Comparison of ENCODE assay signal across 9 cellular contexts in genomic region chr6:166286831-166287271, GRCh38. TPM values are rescaled to one million over a fixed set of nuclear protein-coding genes. Genes with fewer than 3 reads are reported as not detected.
A peak's percentile ranks its signal among the peaks of the same experiment; 100 is the strongest.
DNase-seq lines count a peak whose midpoint lies in the region; ATAC-seq and TF ChIP-seq lines count a peak whose summit lies in the region.
"Had no signal": no experiment of that assay in that cellular context is flagged by ENCODE, and none has a peak within 500 bp of the region (broad histone marks: within the 10 kb centered on the region; RNA-seq: fewer than 3 reads in every experiment).

No MANE protein-coding gene starts in this region.

- H3K27me3 Mint-ChIP-seq in activated CD4-positive, alpha-beta memory T cell treated with anti-CD3 and anti-CD28 coated beads for 36 hours: peaks cover 6% of the 10 kb centered on the region

- no peak overlapping the region for H3K27ac Mint-ChIP-seq in activated CD4-positive, alpha-beta memory T cell treated with anti-CD3 and anti-CD28 coated beads for 36 hours

- peak; percentile 94 for ATAC-seq in GM18508 (IDR thresholded peaks at IDR 0.05; ENCODE audit: insufficient read depth, unreplicated experiment)
- ATAC-seq in GM21576 (IDR thresholded peaks at IDR 0.05; ENCODE audit: unreplicated experiment): peak; percentile 96
- peak; percentile 95 for ATAC-seq in HG03575 (IDR thresholded peaks at IDR 0.05; ENCODE audit: extremely low read depth, insufficient number of reproducible peaks, low FRiP score, unreplicated experiment)

- no peaks in the 10 kb centered on the region for H3K4me1 Mint-ChIP-seq in activated CD4-positive, alpha-beta memory T cell treated with anti-CD3 and anti-CD28 coated beads for 36 hours (ENCODE audit: low read depth)

- POLR2A ChIA-PET in A673 (lab: Charles Lee; ENCODE audit: low non-redundant PET): no interaction called here
- POLR2A ChIA-PET in activated CD4-positive, alpha-beta memory T cell treated with anti-CD3 and anti-CD28 coated beads for 36 hours (lab: Charles Lee): no interaction called here

- H3K36me3 ChIP-seq in iPS-20b (ENCODE audit: insufficient read depth, low read depth, low read length) (no peaks in the 10 kb centered on the region), A673 (ENCODE audit: insufficient read depth, low read length, poor library complexity, severe bottlenecking) (no peaks in the 10 kb centered on the region)

- H3K27ac ChIP-seq in iPS-20b (ENCODE audit: low read length): peak overlapping the region; percentile 77
- H3K27ac ChIP-seq in A673 (ENCODE audit: low read depth, low read length, poor library complexity, severe bottlenecking): no peak overlapping the region

- peaks cover 29% of the 10 kb centered on the region for H3K27me3 ChIP-seq in iPS-20b (ENCODE audit: insufficient read depth, low read length)
- peaks cover 3% of the 10 kb centered on the region for H3K27me3 ChIP-seq in A673 (replicated peaks; ENCODE audit: insufficient read depth, low read depth, low read length, poor library complexity)

- CTCF ChIA-PET in A673 (lab: Charles Lee): no interaction called here
- CTCF ChIA-PET in activated CD4-positive, alpha-beta memory T cell treated with anti-CD3 and anti-CD28 coated beads for 36 hours (lab: Charles Lee): interaction anchor here (1.0 to 1.5 kb wide), 3 partner anchors 11 to 113 kb away, joined by 3 to 5 read pairs (median 4); no protein-coding TSS in a partner anchor

- H3K9ac ChIP-seq in iPS-20b (ENCODE audit: low read depth, low read length): no peak overlapping the region

- DNase-seq in NCI-H1092 (lab: John Stamatoyannopoulos, UW) (no peak), A172 (ENCODE audit: low spot score) (no peak), A673 (ENCODE audit: low spot score) (no peak)
- DNase-seq in activated CD4-positive, alpha-beta memory T cell treated with anti-CD3 and anti-CD28 coated beads for 36 hours: no peak
- DNase-seq: stimulated activated CD4-positive, alpha-beta T cell treated with anti-CD3 and anti-CD28 coated beads, Interleukin-4, amount 100 ng/mL, for 24 hours had no signal

- H3K9me3 ChIP-seq in iPS-20b (ENCODE audit: insufficient read depth, low read depth, low read length) (no peaks in the 10 kb centered on the region), A673 (ENCODE audit: low read depth, low read length, poor library complexity, severe bottlenecking) (no peaks in the 10 kb centered on the region)

- intact Hi-C loops in A673 (cut with micrococcal nuclease; ENCODE audit: unreplicated experiment): no loop called here
- intact Hi-C loops in activated CD4-positive, alpha-beta memory T cell treated with anti-CD3 and anti-CD28 coated beads for 36 hours (cut with micrococcal nuclease): loop anchor here (2.0 to 5.0 kb wide), 2 partner anchors 28 to 255 kb away; no protein-coding TSS in a partner anchor

- H3K9me3 Mint-ChIP-seq in activated CD4-positive, alpha-beta memory T cell treated with anti-CD3 and anti-CD28 coated beads for 36 hours: no peaks in the 10 kb centered on the region

- no peaks in the 10 kb centered on the region for H3K36me3 Mint-ChIP-seq in activated CD4-positive, alpha-beta memory T cell treated with anti-CD3 and anti-CD28 coated beads for 36 hours

- TF ChIP-seq CTCF in A673 (conservative IDR thresholded peaks at IDR 0.05; ENCODE audit: low read depth, low read length): no peak

- H3K4me3 ChIP-seq in iPS-20b (ENCODE audit: low read length) (no peak overlapping the region), A673 (ENCODE audit: low read depth, low read length, poor library complexity, severe bottlenecking) (no peak overlapping the region)

- H3K4me3 Mint-ChIP-seq in activated CD4-positive, alpha-beta memory T cell treated with anti-CD3 and anti-CD28 coated beads for 36 hours: no peak overlapping the region

- peaks cover 5% of the 10 kb centered on the region; the same call in 1 of the 2 replicates for H3K4me1 ChIP-seq in iPS-20b (ENCODE audit: insufficient read depth, low read length)
- H3K4me1 ChIP-seq in A673 (ENCODE audit: insufficient read depth, low read length, poor library complexity, severe bottlenecking): no peaks in the 10 kb centered on the region

- no TSS peak for BruUV-seq in A673 (replicated peaks; lab: Mats Ljungman, UMichigan)

RNA-seq across cellular contexts. Expression of gene PRR18, which starts 21.3 kb away (rescaled TPM):
- 0.14 and 0.24 TPM in 2 replicates for total RNA-seq in A172 (2014; rRNA removed; shearing (Covaris generic))
- 0.17 and 0.50 TPM in 2 replicates for total RNA-seq in A673 (2021)
- under 1 TPM in 1 of 2 experiments, not detected in 1; 0.17 TPM for total RNA-seq in activated CD4-positive, alpha-beta memory T cell treated with anti-CD3 and anti-CD28 coated beads for 36 hours

RNA-seq across cellular contexts. Expression of gene SFT2D1, which starts 55.5 kb away (rescaled TPM):
- total RNA-seq in A172 (2014; rRNA removed; shearing (Covaris generic)): 41.8 and 60.3 TPM in 2 replicates
- total RNA-seq in A673 (2021): 52.8 and 62.0 TPM in 2 replicates
- 10 to 100 TPM; 57.2 to 59.5 TPM for total RNA-seq in activated CD4-positive, alpha-beta memory T cell treated with anti-CD3 and anti-CD28 coated beads for 36 hours
